ENCODE assay signal across 10 cellular contexts in genomic region chr17:65058151-65058550, GRCh38. TPM values are rescaled to one million over a fixed set of nuclear protein-coding genes. Genes with fewer than 3 reads are reported as not detected.
DNase-seq lines count a peak whose midpoint lies in the region; ATAC-seq, FAIRE-seq and TF ChIP-seq lines count a peak whose summit lies in the region.
"Had no signal": no experiment of that assay in that cellular context is flagged by ENCODE, and none has a peak within 500 bp of the region (broad histone marks: within the 10 kb centered on the region; RNA-seq: fewer than 3 reads in every experiment).

No MANE protein-coding gene starts in this region.

- H3K36me3 ChIP-seq in bronchial epithelial cell (ENCODE audit: control insufficient read depth, insufficient read depth, low read length) (no peaks in the 10 kb centered on the region), muscle layer of colon (ENCODE audit: insufficient read depth, low read length) (peaks cover 3% of the 10 kb centered on the region), transverse colon (peaks cover 0 to 1% (median 0%) of the 10 kb centered on the region in 4 donors), SJCRH30 (peaks cover 1% of the 10 kb centered on the region)

- TF ChIP-seq EP300 in transverse colon (IDR thresholded peaks at IDR 0.05; ENCODE audit: low read depth): no peak

- TF ChIP-seq CTCF in bronchial epithelial cell (IDR thresholded peaks at IDR 0.05; ENCODE audit: insufficient read depth, low read length, severe bottlenecking): no peak
- TF ChIP-seq CTCF in transverse colon (IDR thresholded peaks at IDR 0.05): no peak

- no peaks in the 10 kb centered on the region for H3K27me3 Mint-ChIP-seq in activated T-cell treated with anti-CD3 and anti-CD28 coated beads, Interleukin-2, amount 50 U/mL, for 72 hours (ENCODE audit: low read depth)

- intact Hi-C loops in transverse colon (cut with DNase I; ENCODE audit: low total_unique reads): loop anchor here (5.0 kb wide), 1 partner anchor 41 kb away; no protein-coding TSS in a partner anchor

- H3K9me3 ChIP-seq in muscle layer of colon (ENCODE audit: low read length) (no peaks in the 10 kb centered on the region), transverse colon (no peaks in the 10 kb centered on the region), SJCRH30 (replicated peaks) (no peaks in the 10 kb centered on the region)
- H3K9me3 ChIP-seq: SK-N-SH had no signal

- no peaks in the 10 kb centered on the region for H3K9me3 Mint-ChIP-seq in activated T-cell treated with anti-CD3 and anti-CD28 coated beads, Interleukin-2, amount 50 U/mL, for 72 hours

- 85% methylated on average over 7 of the region's 7 CpGs; no CpG with 5 or more reads in 1 of the 2 donors for WGBS in transverse colon (ENCODE audit: low coverage in 1 of 2), 2 donors

- peaks cover 3 to 9% of the 10 kb centered on the region in 2 donors for H3K36me3 Mint-ChIP-seq in activated T-cell treated with anti-CD3 and anti-CD28 coated beads, Interleukin-2, amount 50 U/mL, for 72 hours (ENCODE audit: insufficient read depth in 2 of 2)

- no peak for DNase-seq in activated T-cell treated with anti-CD3 and anti-CD28 coated beads, Interleukin-2, amount 50 U/mL, for 72 hours
- DNase-seq in activated T-cell treated with anti-CD3 and anti-CD28 coated beads, Interleukin-2, amount 50 U/mL, for 48 hours: no peak
- DNase-seq in bronchial epithelial cell (ENCODE audit: low read depth): peak; percentile 44
- DNase-seq in transverse colon: no peak
- DNase-seq in GM12892 (ENCODE audit: insufficient read length): no peak
- DNase-seq in SJCRH30: no peak
- no peak for DNase-seq in cerebellum (ENCODE audit: low spot score)
- DNase-seq: NCI-H2081, SK-N-SH had no signal

- TF ChIP-seq POLR2A in transverse colon (IDR thresholded peaks at IDR 0.05) (no peak), GM12892 (IDR thresholded peaks at IDR 0.05; ENCODE audit: low read depth, low read length) (no peak)

- ATAC-seq in activated T-cell treated with anti-CD3 and anti-CD28 coated beads, Interleukin-2, amount 50 U/mL, for 72 hours (replicated peaks in 1 of 2): no peak

- H3K4me1 ChIP-seq in muscle layer of colon (ENCODE audit: insufficient read depth, low read length): peaks cover 36% of the 10 kb centered on the region
- H3K4me1 ChIP-seq in transverse colon: peaks cover 16 to 51% (median 34%) of the 10 kb centered on the region in 4 donors
- peaks cover 12% of the 10 kb centered on the region for H3K4me1 ChIP-seq in SJCRH30

- peak overlapping the region; percentile 34 to 90 for H3K4me3 Mint-ChIP-seq in activated T-cell treated with anti-CD3 and anti-CD28 coated beads, Interleukin-2, amount 50 U/mL, for 72 hours

- no peak overlapping the region for H3K27ac Mint-ChIP-seq in activated T-cell treated with anti-CD3 and anti-CD28 coated beads, Interleukin-2, amount 50 U/mL, for 72 hours

- H3K27me3 ChIP-seq in bronchial epithelial cell (ENCODE audit: control insufficient read depth, insufficient read depth, low read length): no peaks in the 10 kb centered on the region
- no peaks in the 10 kb centered on the region for H3K27me3 ChIP-seq in muscle layer of colon (ENCODE audit: control insufficient read depth in 1 of 2, insufficient read depth in 2 of 2, low read length in 2 of 2)
- H3K27me3 ChIP-seq in transverse colon: no peaks in the 10 kb centered on the region
- no peaks in the 10 kb centered on the region for H3K27me3 ChIP-seq in SJCRH30

- in situ Hi-C loops in transverse colon (cut with MboI; ENCODE audit: low pct_ligation_motif_present in 1 of 4, low pct_unique_long_range_greater_than_20kb in 1 of 4, low sequenced_read_pairs in 3 of 4): no loop called here

- H3K9ac ChIP-seq in muscle layer of colon (ENCODE audit: low read length): no peak overlapping the region
- H3K9ac ChIP-seq: SK-N-SH had no signal

- peaks cover 36% of the 10 kb centered on the region for H3K4me1 Mint-ChIP-seq in activated T-cell treated with anti-CD3 and anti-CD28 coated beads, Interleukin-2, amount 50 U/mL, for 72 hours (ENCODE audit: low read depth)

- H3K4me3 ChIP-seq in bronchial epithelial cell (ENCODE audit: low read depth, low read length) (no peak overlapping the region), muscle layer of colon (ENCODE audit: low read depth in 1 of 2, low read length in 2 of 2) (no peak overlapping the region), transverse colon (no peak overlapping the region), SJCRH30 (no peak overlapping the region)

- FAIRE-seq in bronchial epithelial cell (lab: Jason Lieb, UNC): no peak
- no peak for FAIRE-seq in GM12892 (lab: Jason Lieb, UNC)

- peak overlapping the region; percentile 83 for H3K27ac ChIP-seq in muscle layer of colon (ENCODE audit: low read depth, low read length)
- peak overlapping the region; percentile 98 to 99 (median 98) for H3K27ac ChIP-seq in transverse colon
- H3K27ac ChIP-seq in SJCRH30: no peak overlapping the region

RNA-seq across cellular contexts. Expression of gene GNA13, which starts 1.6 kb away (rescaled TPM):
- 10 to 100 TPM; 79.0 to 85.8 TPM for total RNA-seq in activated T-cell treated with anti-CD3 and anti-CD28 coated beads, Interleukin-2, amount 50 U/mL, for 72 hours
- 37.5 and 51.6 TPM in 2 replicates for total RNA-seq in bronchial epithelial cell
- total RNA-seq in transverse colon: 10 to 100 TPM; 37.8 to 89.4 (median 76.4) TPM
- polyA plus RNA-seq in GM12892 (2012; ENCODE audit: missing spikeins): 39.2 TPM
- total RNA-seq in SJCRH30 (2014; rRNA removed; shearing (Covaris generic)): 39.6 and 41.1 TPM in 2 replicates
- total RNA-seq in cerebellum: 80.9 TPM
